Comparison of ENCODE assay signal across 30 cellular contexts in genomic region chr3:111128884-111129283, GRCh38. TPM values are rescaled to one million over a fixed set of nuclear protein-coding genes. Genes with fewer than 3 reads are reported as not detected.
DNase-seq lines count a peak whose midpoint lies in the region; ATAC-seq, FAIRE-seq and TF ChIP-seq lines count a peak whose summit lies in the region.
"Had no signal": no experiment of that assay in that cellular context is flagged by ENCODE, and none has a peak within 500 bp of the region (broad histone marks: within the 10 kb centered on the region; RNA-seq: fewer than 3 reads in every experiment).

No MANE protein-coding gene starts in this region.

- H4K20me1 ChIP-seq in GM23248 (ENCODE audit: insufficient read depth) (no peaks in the 10 kb centered on the region), IMR-90 (ENCODE audit: insufficient read depth, low read length) (peaks cover 12% of the 10 kb centered on the region)

- no peaks in the 10 kb centered on the region for H3K9me3 ChIP-seq in GM23248 (ENCODE audit: low read depth)
- no peaks in the 10 kb centered on the region for H3K9me3 ChIP-seq in IMR-90 (ENCODE audit: control insufficient read depth, insufficient read depth, low read length)
- no peaks in the 10 kb centered on the region for H3K9me3 ChIP-seq in effector memory CD4-positive, alpha-beta T cell (ENCODE audit: control insufficient read depth, low read length)
- H3K9me3 ChIP-seq: BE2C, body of pancreas, MG63, prostate gland, sigmoid colon, SJCRH30 had no signal

- no peak overlapping the region for H3K9ac ChIP-seq in GM23248
- no peak overlapping the region for H3K9ac ChIP-seq in IMR-90 (ENCODE audit: low read depth, low read length)
- no peak overlapping the region for H3K9ac ChIP-seq in mesendoderm (ENCODE audit: low read length)

- H3K18ac ChIP-seq in IMR-90 (ENCODE audit: low read depth, low read length), result peak overlapping the region; percentile 64; the same call in 1 of the 2 replicates
- H3K18ac ChIP-seq in mesendoderm (ENCODE audit: low read length), result no peak overlapping the region

- 0 out of 2 replicates have a peak, but pooled peaks cover 4% of the 10 kb centered on the region for H3K9me1 ChIP-seq in IMR-90 (ENCODE audit: insufficient read depth, low read length)

- no peak overlapping the region for H3K23ac ChIP-seq in IMR-90 (ENCODE audit: low read depth, low read length)
- no peak overlapping the region for H3K23ac ChIP-seq in mesendoderm (ENCODE audit: low read length)

- no peak for TF ChIP-seq POLR2A in IMR-90 (IDR thresholded peaks at IDR 0.05; ENCODE audit: low read depth, low read length)

- H3K56ac ChIP-seq in IMR-90 (ENCODE audit: extremely low read depth, insufficient read depth, low read length) (no peak overlapping the region), mesendoderm (ENCODE audit: low read length) (no peak overlapping the region)

- intact Hi-C loops in IMR-90 (cut with micrococcal nuclease), result no loop called here

- H4K8ac ChIP-seq in IMR-90 (ENCODE audit: low read depth in 2 of 2, low read length in 2 of 2), result no peak overlapping the region
- H4K8ac ChIP-seq in mesendoderm (ENCODE audit: low read depth, low read length), result no peak overlapping the region

- no peak overlapping the region for H4K91ac ChIP-seq in IMR-90 (ENCODE audit: insufficient read depth, low read depth, low read length)

- CTCF ChIA-PET in IMR-90 (lab: Yijun Ruan, JAX), result no interaction called here

- peaks cover 5 to 25% of the 10 kb centered on the region in 2 experiments for H3K79me1 ChIP-seq in IMR-90 (ENCODE audit: low read depth in 1 of 2, low read length in 2 of 2)
- no peaks in the 10 kb centered on the region for H3K79me1 ChIP-seq in mesendoderm (ENCODE audit: low read length)

- H3K27me3 ChIP-seq in GM23248 (replicated peaks; ENCODE audit: insufficient read depth), result no peaks in the 10 kb centered on the region
- H3K27me3 ChIP-seq in IMR-90 (ENCODE audit: control insufficient read depth, insufficient read depth, low read length), result no peaks in the 10 kb centered on the region
- H3K27me3 ChIP-seq in bronchial epithelial cell (ENCODE audit: control insufficient read depth, insufficient read depth, low read length), result no peaks in the 10 kb centered on the region
- H3K27me3 ChIP-seq in mesendoderm (ENCODE audit: insufficient read depth, low read length, poor library complexity), result no peaks in the 10 kb centered on the region
- H3K27me3 ChIP-seq in effector memory CD4-positive, alpha-beta T cell (replicated peaks; ENCODE audit: control insufficient read depth, insufficient read depth, low read length, poor library complexity, severe bottlenecking), result no peaks in the 10 kb centered on the region
- H3K27me3 ChIP-seq: BE2C, body of pancreas, MG63, sigmoid colon, SJCRH30 had no signal

- dilution Hi-C loops in IMR-90 (cut with HindIII; ENCODE audit: low sequenced_read_pairs, unreplicated experiment), result no loop called here

- H3K4me3 ChIP-seq in GM23248 (no peak overlapping the region), IMR-90 (ENCODE audit: insufficient read depth, low read depth, low read length) (no peak overlapping the region), bronchial epithelial cell (ENCODE audit: low read depth, low read length) (no peak overlapping the region), mesendoderm (ENCODE audit: low read length) (no peak overlapping the region)
- H3K4me3 ChIP-seq in effector memory CD4-positive, alpha-beta T cell (ENCODE audit: insufficient read depth, low read depth, low read length, poor library complexity, severe bottlenecking), result no peak overlapping the region
- H3K4me3 ChIP-seq: body of pancreas, K562, MG63, prostate gland, sigmoid colon, SJCRH30 had no signal

- H2AK5ac ChIP-seq in IMR-90 (ENCODE audit: low read depth, low read length), result no peak overlapping the region
- no peak overlapping the region for H2AK5ac ChIP-seq in mesendoderm (ENCODE audit: low read length)

- no peak overlapping the region for H4K5ac ChIP-seq in IMR-90 (ENCODE audit: low read depth, low read length)
- H4K5ac ChIP-seq in mesendoderm (ENCODE audit: low read length), result no peak overlapping the region

- H3K36me3 ChIP-seq in GM23248 (ENCODE audit: low read depth) (peaks cover 23% of the 10 kb centered on the region), IMR-90 (ENCODE audit: control insufficient read depth, insufficient read depth, low read length) (peaks cover 15% of the 10 kb centered on the region), bronchial epithelial cell (ENCODE audit: control insufficient read depth, insufficient read depth, low read length) (no peaks in the 10 kb centered on the region), mesendoderm (ENCODE audit: control insufficient read depth, insufficient read depth, low read length) (no peaks in the 10 kb centered on the region)
- H3K36me3 ChIP-seq in effector memory CD4-positive, alpha-beta T cell (ENCODE audit: control insufficient read depth, insufficient read depth, low read length), result no peaks in the 10 kb centered on the region
- H3K36me3 ChIP-seq: BE2C, prostate gland had no signal

- DNase-seq in GM23248 (peak; percentile 33), IMR-90 (peak; percentile 48), bronchial epithelial cell (ENCODE audit: low read depth) (peak; percentile 23), mesendoderm (peak; percentile 82)
- DNase-seq in effector memory CD4-positive, alpha-beta T cell, result no peak
- DNase-seq in activated CD4-positive, alpha-beta T cell treated with anti-CD3 and anti-CD28 coated beads for 48 hours, result no peak
- DNase-seq in stimulated activated CD4-positive, alpha-beta T cell treated with anti-CD3 and anti-CD28 coated beads, Interleukin-2, amount 100 ng/mL, for 48 hours, result no peak
- DNase-seq: activated CD4-positive, alpha-beta T cell treated with anti-CD3 and anti-CD28 coated beads, Interleukin-2, amount 50 U/mL, for 48 hours; activated CD8-positive, alpha-beta memory T cell treated with anti-CD3 and anti-CD28 coated beads, Interleukin-2, amount 50 U/mL, for 48 hours; activated naive CD8-positive, alpha-beta T cell treated with anti-CD3 and anti-CD28 coated beads for 36 hours; BE2C; body of pancreas; CD8-positive, alpha-beta memory T cell; DMS153; effector memory CD8-positive, alpha-beta T cell; MG63; NCI-H1417 treated with DMSO at 0.1 percent for 48 hours; NCI-H2081 treated with DMSO at 0.1 percent for 48 hours; NCI-H82; sigmoid colon; SJCRH30; stimulated activated naive B cell treated with anti-CD40 and anti-IgM and Interleukin-4, amounts not matched to agents 10 μg/mL and 1 μg/mL and 100 μg/mL, for 72 hours had no signal

- H2BK5ac ChIP-seq in IMR-90 (ENCODE audit: low read depth, low read length, poor library complexity, severe bottlenecking), result peak overlapping the region; percentile 21
- no peak overlapping the region for H2BK5ac ChIP-seq in mesendoderm (ENCODE audit: low read length)

- H3K79me2 ChIP-seq in GM23248 (ENCODE audit: insufficient read depth), result peaks cover 81% of the 10 kb centered on the region
- H3K79me2 ChIP-seq in mesendoderm (ENCODE audit: control insufficient read depth, insufficient read depth, low read length), result no peaks in the 10 kb centered on the region

- BruUV-seq in IMR-90 (replicated peaks; lab: Mats Ljungman, UMichigan), result no TSS peak

- in situ Hi-C loops in GM23248 (cut with MboI) (no loop called here), IMR-90 (cut with MboI; ENCODE audit: low sequenced_read_pairs) (no loop called here)

- H3K4me1 ChIP-seq in GM23248 (ENCODE audit: insufficient read depth) (peaks cover 13% of the 10 kb centered on the region), IMR-90 (ENCODE audit: control insufficient read depth, insufficient read depth, low read length) (peaks cover 2% of the 10 kb centered on the region; the same call in 1 of the 2 replicates), mesendoderm (ENCODE audit: control insufficient read depth, low read depth, low read length) (no peaks in the 10 kb centered on the region)
- H3K4me1 ChIP-seq in effector memory CD4-positive, alpha-beta T cell (ENCODE audit: control insufficient read depth, insufficient read depth, low read length, poor library complexity, severe bottlenecking), result no peaks in the 10 kb centered on the region
- H3K4me1 ChIP-seq: BE2C, body of pancreas, prostate gland, sigmoid colon had no signal

- no peak overlapping the region for H3K14ac ChIP-seq in IMR-90 (replicated peaks; ENCODE audit: low read depth, low read length)

- no peak for FAIRE-seq in bronchial epithelial cell (lab: Jason Lieb, UNC)
- FAIRE-seq: colon, G401.6, K562 had no signal

- no peak overlapping the region for H3K27ac ChIP-seq in GM23248
- no peak overlapping the region for H3K27ac ChIP-seq in IMR-90 (ENCODE audit: insufficient read depth, low read length)
- peak overlapping the region; percentile 28 for H3K27ac ChIP-seq in mesendoderm (ENCODE audit: low read depth, low read length)
- no peak overlapping the region for H3K27ac ChIP-seq in effector memory CD4-positive, alpha-beta T cell (ENCODE audit: insufficient read depth, low read length, poor library complexity, severe bottlenecking)
- H3K27ac ChIP-seq: body of pancreas, prostate gland, sigmoid colon, SJCRH30 had no signal

- H2AFZ ChIP-seq in GM23248 (no peak overlapping the region), IMR-90 (replicated peaks; ENCODE audit: low read length, poor library complexity) (no peak overlapping the region)

- H2BK120ac ChIP-seq in IMR-90 (ENCODE audit: low read depth, low read length) (no peak overlapping the region), mesendoderm (ENCODE audit: low read depth, low read length) (no peak overlapping the region)

- H3K9me2 ChIP-seq in GM23248 (ENCODE audit: insufficient read depth), result no peaks in the 10 kb centered on the region; the same call in 1 of the 2 replicates

- H2AK9ac ChIP-seq in IMR-90 (replicated peaks; ENCODE audit: low read depth, low read length, poor library complexity), result no peak overlapping the region

- peak; percentile 85 for ATAC-seq in IMR-90 (ENCODE audit: low read depth)
- no peak for ATAC-seq in GM19467 (IDR thresholded peaks at IDR 0.05; ENCODE audit: unreplicated experiment)
- ATAC-seq: activated T-helper 17 cell treated with anti-CD3 and anti-CD28 coated beads, Interleukin-2, amount 50 U/mL, for 72 hours; body of pancreas; effector memory CD8-positive, alpha-beta T cell; esophagus mucosa; K562; left lobe of liver; stimulated activated naive B cell treated with anti-CD40 and anti-IgM and Interleukin-4, amounts not matched to agents 10 μg/mL and 1 μg/mL and 100 μg/mL, for 72 hours had no signal

- TF ChIP-seq CTCF in IMR-90 (conservative IDR thresholded peaks at IDR 0.05; ENCODE audit: low read depth, low read length) (no peak), bronchial epithelial cell (IDR thresholded peaks at IDR 0.05; ENCODE audit: insufficient read depth, low read length, severe bottlenecking) (no peak)

- H3K4me2 ChIP-seq in GM23248 (ENCODE audit: unreplicated experiment) (no peak overlapping the region), IMR-90 (ENCODE audit: low read depth, low read length) (no peak overlapping the region), mesendoderm (ENCODE audit: low read length) (no peak overlapping the region)

- H3K4ac ChIP-seq in IMR-90 (ENCODE audit: low read depth, low read length) (no peak overlapping the region), mesendoderm (ENCODE audit: low read depth, low read length) (no peak overlapping the region)

- no peak for TF ChIP-seq RAD21 in IMR-90 (IDR thresholded peaks at IDR 0.05; ENCODE audit: low read length)

- H2BK15ac ChIP-seq in IMR-90 (ENCODE audit: low read depth, low read length) (no peak overlapping the region), mesendoderm (replicated peaks; ENCODE audit: low read depth) (no peak overlapping the region)

- POLR2A ChIA-PET in IMR-90 (lab: Charles Lee; ENCODE audit: unreplicated experiment), result no interaction called here

- peaks cover 21% of the 10 kb centered on the region for H3F3A ChIP-seq in GM23248 (ENCODE audit: insufficient read depth)

- no peak overlapping the region for H2BK20ac ChIP-seq in IMR-90 (ENCODE audit: low read depth, low read length)

RNA-seq across cellular contexts. Expression of gene NECTIN3, which starts 57.3 kb away (rescaled TPM):
- total RNA-seq in GM23248 (2014; rRNA removed; shearing (Covaris generic)), result 111 and 125 TPM in 2 replicates
- 11.1 and 11.7 TPM in 2 replicates for polyA plus RNA-seq in GM23248 (2016; fragmentation: Nextera tagmentation; extraction: Ambion mirVana)
- total RNA-seq in IMR-90 (2012; rRNA removed), result 155 and 182 TPM in 2 replicates
- polyA plus RNA-seq in IMR-90 (2012; rRNA removed), result 31.4 and 34.7 TPM in 2 replicates
- 6.9 and 7.8 TPM in 2 replicates for polyA plus RNA-seq in IMR-90 (2012; cell fraction: cytosol; rRNA removed)
- 4.0 and 17.1 TPM in 2 replicates for polyA plus RNA-seq in IMR-90 (2012; cell fraction: nucleus; rRNA removed; ENCODE audit: low replicate concordance)
- 6.4 and 13.2 TPM in 2 replicates for total RNA-seq in bronchial epithelial cell
- polyA plus RNA-seq in mesendoderm (2013, experiment 1 of 2), result 14.5 TPM
- 14.2 TPM for polyA plus RNA-seq in mesendoderm (2013, experiment 2 of 2)
- polyA plus RNA-seq: K562 had no signal

Comparison
In these comparisons a context has a peak if more than half of its experiments do, and no peak if none do; other contexts are left out.
1. DNase-seq: peak in GM23248 (single experiment), IMR-90 (single experiment), bronchial epithelial cell (single experiment) and mesendoderm (single experiment); none in effector memory CD4-positive, alpha-beta T cell (0 of 3), activated CD4-positive, alpha-beta T cell treated with anti-CD3 and anti-CD28 coated beads for 48 hours (single experiment) and stimulated activated CD4-positive, alpha-beta T cell treated with anti-CD3 and anti-CD28 coated beads, Interleukin-2, amount 100 ng/mL, for 48 hours (0 of 2).